Comparison of ENCODE assay signal across 1 cellular context in genomic region chr13:65112123-65113075, GRCh38.
TF ChIP-seq lines count a peak whose summit lies in the region.

No MANE protein-coding gene starts in this region.

TF ChIP-seq in SK-N-SH treated with all-trans-retinoic acid at 6 μM for 48 hours, 23 proteins besides CTCF, POLR2A, EP300 and RAD21 (continued from another document):
- TF ChIP-seq ESRRG (CRISPR knock-in tag; IDR thresholded peaks at IDR 0.05): no peak
- TF ChIP-seq TCF4 (CRISPR knock-in tag; IDR thresholded peaks at IDR 0.05; ENCODE audit: borderline replicate concordance): no peak
- TF ChIP-seq, protein P1, sequence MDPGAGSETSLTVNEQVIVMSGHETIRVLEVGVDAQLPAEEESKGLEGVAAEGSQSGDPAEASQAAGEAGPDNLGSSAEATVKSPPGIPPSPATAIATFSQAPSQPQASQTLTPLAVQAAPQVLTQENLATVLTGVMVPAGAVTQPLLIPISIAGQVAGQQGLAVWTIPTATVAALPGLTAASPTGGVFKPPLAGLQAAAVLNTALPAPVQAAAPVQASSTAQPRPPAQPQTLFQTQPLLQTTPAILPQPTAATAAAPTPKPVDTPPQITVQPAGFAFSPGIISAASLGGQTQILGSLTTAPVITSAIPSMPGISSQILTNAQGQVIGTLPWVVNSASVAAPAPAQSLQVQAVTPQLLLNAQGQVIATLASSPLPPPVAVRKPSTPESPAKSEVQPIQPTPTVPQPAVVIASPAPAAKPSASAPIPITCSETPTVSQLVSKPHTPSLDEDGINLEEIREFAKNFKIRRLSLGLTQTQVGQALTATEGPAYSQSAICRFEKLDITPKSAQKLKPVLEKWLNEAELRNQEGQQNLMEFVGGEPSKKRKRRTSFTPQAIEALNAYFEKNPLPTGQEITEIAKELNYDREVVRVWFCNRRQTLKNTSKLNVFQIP (CRISPR knock-in tag; IDR thresholded peaks at IDR 0.05; ENCODE audit: borderline replicate concordance, low read depth): no peak
- no peak for TF ChIP-seq ZNF70 (CRISPR knock-in tag; IDR thresholded peaks at IDR 0.05)
- TF ChIP-seq GLIS3 (CRISPR knock-in tag; IDR thresholded peaks at IDR 0.05): no peak
- no peak for TF ChIP-seq RARB (CRISPR knock-in tag; IDR thresholded peaks at IDR 0.05)
- TF ChIP-seq ISL1 (CRISPR knock-in tag; IDR thresholded peaks at IDR 0.05): 0 out of 2 replicates have a peak, but pooled peaks have one; percentile 20
